In genomic region chr3:186949281-186949982, GRCh38 we compare ENCODE assay signal across 1 cellular context.
TF ChIP-seq lines count a peak whose summit lies in the region.

No MANE protein-coding gene starts in this region.

TF ChIP-seq in K562, 482 proteins besides CTCF, POLR2A, EP300 and RAD21 (continued from another document):
- TF ChIP-seq PKNOX1 (IDR thresholded peaks at IDR 0.05) = peak; percentile 38; the same call in 1 of the 2 replicates
- no peak for TF ChIP-seq CHAMP1 (IDR thresholded peaks at IDR 0.05)
